In genomic region chr3:195441051-195441450, GRCh38 we compare ENCODE assay signal across 9 cellular contexts. TPM values are rescaled to one million over a fixed set of nuclear protein-coding genes. Genes with fewer than 3 reads are reported as not detected.
A peak's percentile ranks its signal among the peaks of the same experiment; 100 is the strongest.
DNase-seq lines count a peak whose midpoint lies in the region; ATAC-seq and TF ChIP-seq lines count a peak whose summit lies in the region.
"Had no signal": no experiment of that assay in that cellular context is flagged by ENCODE, and none has a peak within 500 bp of the region (broad histone marks: within the 10 kb centered on the region; RNA-seq: fewer than 3 reads in every experiment).

No MANE protein-coding gene starts in this region.

- H3K4me3 ChIP-seq in AG09309 (ENCODE audit: control insufficient read depth, low read depth, low read length) (peak overlapping the region; percentile 85), coronary artery (peak overlapping the region; percentile 78)
- peak overlapping the region; percentile 83 for H3K4me3 ChIP-seq in Jurkat, Clone E6-1 (ENCODE audit: low read length)

- H3K27ac ChIP-seq in coronary artery, result no peak overlapping the region

- no peaks in the 10 kb centered on the region for H3K27me3 Mint-ChIP-seq in natural killer cell treated with Interleukin-12 subunit alpha and Interleukin-12 subunit beta and Interleukin-15 and Interleukin-18, amount 100 ng/mL, for 72 hours

- H3K36me3 Mint-ChIP-seq in natural killer cell treated with Interleukin-12 subunit alpha and Interleukin-12 subunit beta and Interleukin-15 and Interleukin-18, amount 100 ng/mL, for 72 hours, result no peaks in the 10 kb centered on the region

- peak overlapping the region; percentile 97 for H3K4me3 Mint-ChIP-seq in natural killer cell treated with Interleukin-12 subunit alpha and Interleukin-12 subunit beta and Interleukin-15 and Interleukin-18, amount 100 ng/mL, for 72 hours

- DNase-seq in AG09309 (ENCODE audit: low read depth) (no peak), coronary artery (ENCODE audit: low spot score) (no peak), Kasumi-1 (lab: John Stamatoyannopoulos, UW) (no peak), NCI-H524 (lab: John Stamatoyannopoulos, UW) (no peak), NCI-H82 (lab: John Stamatoyannopoulos, UW) (no peak), NOMO-1 treated with dmso at 0.1 percent for 144 hours (lab: John Stamatoyannopoulos, UW; ENCODE audit: unreplicated experiment) (no peak)
- DNase-seq in Jurkat, Clone E6-1 (ENCODE audit: low read depth, low spot score), result no peak
- DNase-seq in natural killer cell treated with Interleukin-12 subunit alpha and Interleukin-12 subunit beta and Interleukin-15 and Interleukin-18, amount 100 ng/mL, for 72 hours (ENCODE audit: low spot score), result no peak
- DNase-seq: activated CD4-positive, alpha-beta T cell treated with anti-CD3 and anti-CD28 coated beads, Interleukin-2, amount 50 U/mL, for 4 hours had no signal

- H3K9me3 Mint-ChIP-seq in natural killer cell treated with Interleukin-12 subunit alpha and Interleukin-12 subunit beta and Interleukin-15 and Interleukin-18, amount 100 ng/mL, for 72 hours, result no peaks in the 10 kb centered on the region

- ATAC-seq in natural killer cell treated with Interleukin-12 subunit alpha and Interleukin-12 subunit beta and Interleukin-15 and Interleukin-18, amount 100 ng/mL, for 72 hours, result no peak

- peak overlapping the region; percentile 92 to 94 for H3K27ac Mint-ChIP-seq in natural killer cell treated with Interleukin-12 subunit alpha and Interleukin-12 subunit beta and Interleukin-15 and Interleukin-18, amount 100 ng/mL, for 72 hours

- peaks cover 24 to 43% of the 10 kb centered on the region in 2 donors for H3K4me1 Mint-ChIP-seq in natural killer cell treated with Interleukin-12 subunit alpha and Interleukin-12 subunit beta and Interleukin-15 and Interleukin-18, amount 100 ng/mL, for 72 hours (ENCODE audit: low read depth in 2 of 2)

- TF ChIP-seq CTCF in AG09309 (IDR thresholded peaks at IDR 0.05; ENCODE audit: control insufficient read depth, insufficient read depth, low read depth, low read length, missing control alignments) (no peak), coronary artery (IDR thresholded peaks at IDR 0.05) (no peak)

RNA-seq across cellular contexts. Expression of gene ACAP2, which starts 1.8 kb away (rescaled TPM):
- 12.5 TPM for polyA plus RNA-seq in Jurkat, Clone E6-1 (2012; ENCODE audit: insufficient read depth, insufficient read length)
- total RNA-seq in natural killer cell treated with Interleukin-12 subunit alpha and Interleukin-12 subunit beta and Interleukin-15 and Interleukin-18, amount 100 ng/mL, for 72 hours, result 10 to 100 TPM; 48.1 to 60.0 TPM
